11 cellular contexts compared by ENCODE assay signal in the genomic region with DNA sequence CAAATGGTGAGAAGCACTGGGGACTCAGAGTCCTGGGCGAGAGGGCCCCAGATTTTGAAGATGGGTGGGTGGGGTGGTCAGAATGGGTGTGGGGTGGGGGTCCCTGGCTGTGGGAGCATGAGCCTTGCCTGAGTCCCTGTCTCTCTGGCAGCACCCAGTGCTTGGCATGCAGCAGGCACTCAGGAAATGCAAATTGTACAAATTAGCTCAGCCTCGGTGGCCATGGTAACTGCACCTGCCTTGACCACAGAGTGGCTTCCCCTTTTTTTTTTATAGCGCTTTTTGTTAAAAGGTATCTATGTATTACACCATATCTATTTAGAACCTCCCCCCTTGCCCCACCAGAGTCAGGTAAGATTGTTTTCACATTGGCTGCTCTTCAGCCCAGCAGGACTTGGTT. TPM values are rescaled to one million over a fixed set of nuclear protein-coding genes. Genes with fewer than 3 reads are reported as not detected.
DNase-seq lines count a peak whose midpoint lies in the region; ATAC-seq and TF ChIP-seq lines count a peak whose summit lies in the region.
"Had no signal": no experiment of that assay in that cellular context is flagged by ENCODE, and none has a peak within 500 bp of the region (broad histone marks: within the 10 kb centered on the region; RNA-seq: fewer than 3 reads in every experiment).

No MANE protein-coding gene starts in this region.

- TF ChIP-seq CTCF in GM10248 (IDR thresholded peaks at IDR 0.05; ENCODE audit: control extremely low read depth, extremely low read depth, low read depth, missing control alignments) (no peak), OCI-LY1 (IDR thresholded peaks at IDR 0.05; ENCODE audit: low read length) (no peak), breast epithelium (IDR thresholded peaks at IDR 0.05) (no peak)

- H3K4me3 ChIP-seq in OCI-LY1 (ENCODE audit: low read depth, low read length, poor library complexity, severe bottlenecking), result peak overlapping the region; percentile 48
- no peak overlapping the region for H3K4me3 ChIP-seq in breast epithelium
- H3K4me3 ChIP-seq: testis had no signal

- CTCF ChIA-PET in GM10248 (lab: Yijun Ruan, JAX), result interaction anchor here (0.6 to 1.5 kb wide), 4 partner anchors 10 to 513 kb away, joined by 3 to 4 read pairs (median 3); no protein-coding TSS in a partner anchor
- CTCF ChIA-PET in HEK293T (lab: Yijun Ruan, JAX), result interaction anchor here (0.6 to 1.4 kb wide), 2 partner anchors 29 to 449 kb away, joined by 3 read pairs; no protein-coding TSS in a partner anchor

- POLR2A ChIA-PET in GM10248 (lab: Yijun Ruan, JAX), result no interaction called here
- POLR2A ChIA-PET in HEK293T (lab: Yijun Ruan, JAX), result interaction anchor here (0.9 kb wide), 1 partner anchor 19 kb away, joined by 3 read pairs; no protein-coding TSS in a partner anchor

- H3K9me2 ChIP-seq in OCI-LY1 (ENCODE audit: low read depth, low read length), result no peaks in the 10 kb centered on the region

- peak overlapping the region; percentile 75 for H3K4me2 ChIP-seq in OCI-LY1 (ENCODE audit: low read length)

- no peaks in the 10 kb centered on the region for H3K27me3 ChIP-seq in OCI-LY1 (ENCODE audit: insufficient read depth, low read length)
- peaks cover 0 to 41% of the 10 kb centered on the region in 2 donors for H3K27me3 ChIP-seq in breast epithelium
- H3K27me3 ChIP-seq: testis had no signal

- H2AFZ ChIP-seq in OCI-LY1 (ENCODE audit: low read length), result no peak overlapping the region

- no peaks in the 10 kb centered on the region for H3F3A ChIP-seq in OCI-LY1 (ENCODE audit: insufficient read depth, low read length)

- H3K4me1 ChIP-seq in OCI-LY1 (ENCODE audit: insufficient read depth, low read length, severe bottlenecking), result peaks cover 64% of the 10 kb centered on the region
- H3K4me1 ChIP-seq in breast epithelium, result no peaks in the 10 kb centered on the region
- H3K4me1 ChIP-seq: testis had no signal

- peak overlapping the region; percentile 97 for H3K27ac ChIP-seq in OCI-LY1 (ENCODE audit: low read depth, low read length, poor library complexity, severe bottlenecking)
- H3K27ac ChIP-seq in breast epithelium, result no peak overlapping the region
- H3K27ac ChIP-seq: testis had no signal

- intact Hi-C loops in breast epithelium (cut with DNase I; ENCODE audit: low total_unique reads), result no loop called here

- TF ChIP-seq POLR2A in breast epithelium (IDR thresholded peaks at IDR 0.05), result no peak

- H3K9me3 ChIP-seq in OCI-LY1 (ENCODE audit: low read length) (no peaks in the 10 kb centered on the region), breast epithelium (no peaks in the 10 kb centered on the region)
- H3K9me3 ChIP-seq: testis had no signal

- no peaks in the 10 kb centered on the region for H3K79me2 ChIP-seq in OCI-LY1 (ENCODE audit: insufficient read depth, low read length)

- peak; percentile 92 for ATAC-seq in GM19438 (IDR thresholded peaks at IDR 0.05; ENCODE audit: low read depth, unreplicated experiment)
- peak; percentile 92 for ATAC-seq in HG03135 (IDR thresholded peaks at IDR 0.05; ENCODE audit: unreplicated experiment)
- ATAC-seq: activated T-cell treated with anti-CD3 and anti-CD28 coated beads, Interleukin-2, amount 50 U/mL, for 72 hours had no signal

- H4K20me1 ChIP-seq in OCI-LY1 (ENCODE audit: insufficient read depth, low read length), result no peaks in the 10 kb centered on the region

- DNase-seq in GM10248 (ENCODE audit: extremely low spot score) (peak; percentile 80), GF-D8 (lab: John Stamatoyannopoulos, UW) (no peak), breast epithelium (ENCODE audit: low spot score in 2 of 2) (no peak), HEK293T (ENCODE audit: extremely low spot score) (no peak)
- DNase-seq in activated CD4-positive, CD25-positive, alpha-beta regulatory T cell treated with anti-CD3 and anti-CD28 coated beads, Interleukin-2, amount 50 U/mL, for 72 hours, result no peak
- DNase-seq: activated T-cell treated with anti-CD3 and anti-CD28 coated beads, Interleukin-2, amount 50 U/mL, for 72 hours; NCI-H2227 treated with DMSO at 0.1 percent for 48 hours; testis had no signal

- peak overlapping the region; percentile 80 for H3K9ac ChIP-seq in OCI-LY1 (ENCODE audit: low read length)

- H3K36me3 ChIP-seq in OCI-LY1 (ENCODE audit: insufficient read depth, low read length), result no peaks in the 10 kb centered on the region
- H3K36me3 ChIP-seq in breast epithelium, result no peaks in the 10 kb centered on the region

TF ChIP-seq in HEK293T, 16 proteins besides CTCF, POLR2A, EP300 and RAD21:
- TF ChIP-seq ZNF384 (IDR thresholded peaks at IDR 0.05) (no peak), FOXK2 (IDR thresholded peaks at IDR 0.05) (no peak), LEF1 (IDR thresholded peaks at IDR 0.05; ENCODE audit: borderline replicate concordance) (no peak), ELF4 (IDR thresholded peaks at IDR 0.05) (no peak), BHLHE40 (IDR thresholded peaks at IDR 0.05; ENCODE audit: borderline replicate concordance) (no peak), L3MBTL2 (conservative IDR thresholded peaks at IDR 0.05) (no peak), TARDBP (IDR thresholded peaks at IDR 0.05) (no peak), FOXM1 (IDR thresholded peaks at IDR 0.05; ENCODE audit: borderline replicate concordance) (no peak), SP1 (IDR thresholded peaks at IDR 0.05) (no peak), HDGF (IDR thresholded peaks at IDR 0.05; ENCODE audit: borderline replicate concordance) (no peak), SUZ12 (IDR thresholded peaks at IDR 0.05) (no peak), CTBP1 (IDR thresholded peaks at IDR 0.05; ENCODE audit: borderline replicate concordance) (no peak), ARNT (IDR thresholded peaks at IDR 0.05) (no peak), FOXA1 (IDR thresholded peaks at IDR 0.05) (no peak), NFRKB (IDR thresholded peaks at IDR 0.05) (no peak)
- TF ChIP-seq, protein P1, sequence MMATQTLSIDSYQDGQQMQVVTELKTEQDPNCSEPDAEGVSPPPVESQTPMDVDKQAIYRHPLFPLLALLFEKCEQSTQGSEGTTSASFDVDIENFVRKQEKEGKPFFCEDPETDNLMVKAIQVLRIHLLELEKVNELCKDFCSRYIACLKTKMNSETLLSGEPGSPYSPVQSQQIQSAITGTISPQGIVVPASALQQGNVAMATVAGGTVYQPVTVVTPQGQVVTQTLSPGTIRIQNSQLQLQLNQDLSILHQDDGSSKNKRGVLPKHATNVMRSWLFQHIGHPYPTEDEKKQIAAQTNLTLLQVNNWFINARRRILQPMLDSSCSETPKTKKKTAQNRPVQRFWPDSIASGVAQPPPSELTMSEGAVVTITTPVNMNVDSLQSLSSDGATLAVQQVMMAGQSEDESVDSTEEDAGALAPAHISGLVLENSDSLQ (IDR thresholded peaks at IDR 0.05), result no peak

RNA-seq across cellular contexts. Expression of a gene that starts 19.2 kb away (rescaled TPM):
- total RNA-seq in breast epithelium, result 1 to 10 TPM in 1 of 3 donors, under 1 TPM in 2; 0.15 to 2.1 (median 0.33) TPM
